Comparison of ENCODE assay signal across 8 cellular contexts in genomic region chr12:89461649-89462612, GRCh38.
A peak's percentile ranks its signal among the peaks of the same experiment; 100 is the strongest.
DNase-seq lines count a peak whose midpoint lies in the region; ATAC-seq, FAIRE-seq and TF ChIP-seq lines count a peak whose summit lies in the region.

No MANE protein-coding gene starts in this region.

- WGBS in hepatocyte (ENCODE audit: low lambda C conversion rate, missing lambda C conversion rate): 26% methylated on average over 6 of the region's 6 CpGs
- WGBS in small intestine, 3 donors: 17 to 22% (median 19%) methylated on average over 6 of the region's 6 CpGs

- peak; percentile 94 for ATAC-seq in DND-41 (ENCODE audit: insufficient read depth, low read depth)
- ATAC-seq in GM21360 (IDR thresholded peaks at IDR 0.05; ENCODE audit: unreplicated experiment): peak; percentile 89
- peak; percentile 94 for ATAC-seq in HG03558 (IDR thresholded peaks at IDR 0.05; ENCODE audit: extremely low read depth, unreplicated experiment)

- no peaks in the 10 kb centered on the region for H3K9me2 ChIP-seq in hepatocyte (replicated peaks; ENCODE audit: insufficient read depth)

- TF ChIP-seq CTCF in DND-41 (IDR thresholded peaks at IDR 0.05; ENCODE audit: borderline replicate concordance, extremely low read depth, low read length, poor library complexity, severe bottlenecking) (peak; percentile 77), astrocyte of the cerebellum (IDR thresholded peaks at IDR 0.05; ENCODE audit: low read depth, low read length, missing control alignments) (peak; percentile 22), hepatocyte (IDR thresholded peaks at IDR 0.05; ENCODE audit: poor library complexity) (peak; percentile 66)

- H3K27ac ChIP-seq in DND-41 (ENCODE audit: low read length) (peak overlapping the region; percentile 71), hepatocyte (no peak overlapping the region), small intestine (ENCODE audit: low read depth in 1 of 2, low read length in 1 of 2) (peak overlapping the region; percentile 11 to 37)

- H3K9ac ChIP-seq in DND-41 (ENCODE audit: low read depth, low read length): peak overlapping the region; percentile 37

- H2AFZ ChIP-seq in DND-41 (ENCODE audit: low read depth, low read length): 0 out of 2 replicates have a peak overlapping the region, but pooled peaks have one; percentile 4
- no peak overlapping the region for H2AFZ ChIP-seq in hepatocyte

- H3K4me2 ChIP-seq in DND-41 (ENCODE audit: insufficient read depth, low read length): peak overlapping the region; percentile 57
- H3K4me2 ChIP-seq in hepatocyte: peak overlapping the region; percentile 48

- H3K4me3 ChIP-seq in DND-41 (ENCODE audit: low read depth in 1 of 2, low read length in 2 of 2) (peak overlapping the region in 1 of 2 experiments; percentile 28; a peak in 1 of 4 replicates), astrocyte of the cerebellum (ENCODE audit: low read depth, low read length) (no peak overlapping the region), hepatocyte (no peak overlapping the region), small intestine (ENCODE audit: low read depth in 1 of 2, low read length in 2 of 2) (no peak overlapping the region)

- H4K20me1 ChIP-seq in DND-41 (ENCODE audit: insufficient read depth, low read length) (no peaks in the 10 kb centered on the region), hepatocyte (ENCODE audit: insufficient read depth, poor library complexity, severe bottlenecking) (no peaks in the 10 kb centered on the region)

- peaks cover 10% of the 10 kb centered on the region for H3K79me2 ChIP-seq in DND-41 (ENCODE audit: insufficient read depth, low read length)
- H3K79me2 ChIP-seq in hepatocyte: no peaks in the 10 kb centered on the region

- H3K27me3 ChIP-seq in DND-41 (ENCODE audit: insufficient read depth, low read length, poor library complexity) (no peaks in the 10 kb centered on the region), hepatocyte (no peaks in the 10 kb centered on the region), small intestine (ENCODE audit: control insufficient read depth in 2 of 2, insufficient read depth in 2 of 2, low read length in 2 of 2) (no peaks in the 10 kb centered on the region)

- H3K9me3 ChIP-seq in DND-41 (ENCODE audit: insufficient read depth, low read length, severe bottlenecking) (no peaks in the 10 kb centered on the region), hepatocyte (ENCODE audit: low read depth) (no peaks in the 10 kb centered on the region), small intestine (ENCODE audit: control insufficient read depth, low read depth) (no peaks in the 10 kb centered on the region)

- H3K4me1 ChIP-seq in DND-41 (ENCODE audit: insufficient read depth, low read length) (peaks cover 43% of the 10 kb centered on the region), hepatocyte (ENCODE audit: insufficient read depth) (no peaks in the 10 kb centered on the region), small intestine (ENCODE audit: control insufficient read depth in 2 of 2, insufficient read depth in 1 of 2, low read depth in 1 of 2, low read length in 1 of 2) (no peaks in the 10 kb centered on the region)

- H3K36me3 ChIP-seq in DND-41 (ENCODE audit: insufficient read depth, low read length): peaks cover 31% of the 10 kb centered on the region
- H3K36me3 ChIP-seq in hepatocyte (replicated peaks; ENCODE audit: insufficient read depth, low read depth): no peaks in the 10 kb centered on the region
- H3K36me3 ChIP-seq in small intestine (ENCODE audit: control insufficient read depth in 2 of 2, insufficient read depth in 2 of 2, low read length in 2 of 2): no peaks in the 10 kb centered on the region

- FAIRE-seq in small intestine (lab: Jason Lieb, UNC): peak; percentile 76

- in situ Hi-C loops in astrocyte of the cerebellum (cut with HindIII; ENCODE audit: low sequenced_read_pairs): loop anchor here (10.0 kb wide), 1 partner anchor 417 kb away; no protein-coding TSS in a partner anchor

- DNase-seq in DND-41 (no peak), NCI-H748 treated with DMSO at 0.1 percent for 48 hours (lab: John Stamatoyannopoulos, UW) (peak; percentile 50), astrocyte of the cerebellum (ENCODE audit: low read depth) (peak; percentile 66), hepatocyte (ENCODE audit: low spot score) (peak; percentile 65), small intestine (peak; percentile 80)
- DNase-seq in activated CD8-positive, alpha-beta memory T cell treated with anti-CD3 and anti-CD28 coated beads, Interleukin-2, amount 50 U/mL, for 48 hours: no peak

Comparison
In these comparisons a context has a peak if more than half of its experiments do, and no peak if none do; other contexts are left out.
1. DNase-seq: peak in NCI-H748 treated with DMSO at 0.1 percent for 48 hours (single experiment), astrocyte of the cerebellum (single experiment), hepatocyte (single experiment) and small intestine (single experiment); none in DND-41 (single experiment) and activated CD8-positive, alpha-beta memory T cell treated with anti-CD3 and anti-CD28 coated beads, Interleukin-2, amount 50 U/mL, for 48 hours (single experiment).
2. CTCF ChIP-seq: peak in every context shown above with its lines; median percentile 77 in DND-41; 66 in hepatocyte; 22 in astrocyte of the cerebellum.
3. Peak in every context shown above with its lines, with median percentiles within 50 percentile points of each other: ATAC-seq.